36 cellular contexts compared by ENCODE assay signal in genomic region chr3:3059637-3060036, GRCh38. TPM values are rescaled to one million over a fixed set of nuclear protein-coding genes. Genes with fewer than 3 reads are reported as not detected.
"Had no signal": no experiment of that assay in that cellular context is flagged by ENCODE, and none has a peak within 500 bp of the region (broad histone marks: within the 10 kb centered on the region; RNA-seq: fewer than 3 reads in every experiment).

No MANE protein-coding gene starts in this region.

- H3K36me3 ChIP-seq: adrenal gland, brain microvascular endothelial cell, breast epithelium had no signal

- H3K27ac Mint-ChIP-seq: activated B cell treated with CpG ODN at 0.5 μM for 24 hours; activated CD4-positive, alpha-beta memory T cell treated with anti-CD3 and anti-CD28 coated beads for 36 hours; activated CD4-positive, alpha-beta T cell treated with anti-CD3 and anti-CD28 coated beads, Interleukin-2, amount 10 ng/mL, durations not matched to agents 24 days and 14 days; activated CD8-positive, alpha-beta T cell treated with anti-CD3 and anti-CD28 coated beads for 36 hours; activated naive CD4-positive, alpha-beta T cell treated with anti-CD3 and anti-CD28 coated beads for 36 hours; activated naive CD4-positive, alpha-beta T cell treated with anti-CD3 and anti-CD28 coated beads, Interleukin-2, amount 50 U/mL, for 72 hours; activated naive CD8-positive, alpha-beta T cell treated with anti-CD3 and anti-CD28 coated beads for 36 hours; activated T-cell treated with anti-CD3 and anti-CD28 coated beads, Interleukin-2, amount 50 U/mL, for 72 hours; activated T-helper 1 cell treated with anti-CD3 and anti-CD28 coated beads, Interleukin-12 subunit alpha, Interleukin-12 subunit beta, Interleukin-2, Interleukin-4 antibody, amounts not matched to agents 30 ng/mL and 10 ng/mL and 1 ng/mL, durations not matched to agents 14 hours and 24 hours and 36 hours; activated T-helper 17 cell treated with anti-CD3 and anti-CD28 coated beads, Interleukin-2, amount 50 U/mL, for 72 hours; T-helper 1 cell treated with Interleukin-12 subunit alpha and Interleukin-12 subunit beta and Interleukin-4 antibody, amounts not matched to agents 30 μg/mL and 1 μg/mL, for 36 hours; T-helper 2 cell treated with Interferon-gamma antibody and Interleukin-4, amounts not matched to agents 5 μg/mL and 100 μg/mL, for 36 hours had no signal

- H3K4me1 ChIP-seq: adrenal gland, body of pancreas, breast epithelium had no signal

- H3K27ac ChIP-seq: adrenal gland, body of pancreas, brain microvascular endothelial cell, breast epithelium, VCaP had no signal

- H3K36me3 Mint-ChIP-seq: activated CD4-positive, alpha-beta memory T cell treated with anti-CD3 and anti-CD28 coated beads for 36 hours; activated naive CD4-positive, alpha-beta T cell treated with anti-CD3 and anti-CD28 coated beads, Interleukin-2, amount 50 U/mL, for 72 hours; activated naive CD8-positive, alpha-beta T cell treated with anti-CD3 and anti-CD28 coated beads for 36 hours had no signal

- H3K4me3 ChIP-seq: adrenal gland, body of pancreas, breast epithelium had no signal

- DNase-seq: activated B cell treated with CpG ODN at 0.5 μM for 24 hours; activated CD4-positive, alpha-beta memory T cell treated with anti-CD3 and anti-CD28 coated beads for 36 hours; activated CD4-positive, alpha-beta T cell treated with anti-CD3 and anti-CD28 coated beads for 4 hours; activated CD4-positive, alpha-beta T cell treated with anti-CD3 and anti-CD28 coated beads, Interleukin-2, amount 10 ng/mL, durations not matched to agents 24 days and 14 days; activated CD4-positive, alpha-beta T cell treated with anti-CD3 and anti-CD28 coated beads, Interleukin-2, amount 50 U/mL, for 1 hour; activated CD4-positive, alpha-beta T cell treated with anti-CD3 and anti-CD28 coated beads, Interleukin-2, amount 50 U/mL, for 4 hours; activated CD4-positive, CD25-positive, alpha-beta regulatory T cell treated with anti-CD3 and anti-CD28 coated beads, Interleukin-2, amount 50 U/mL, for 72 hours; activated CD8-positive, alpha-beta memory T cell treated with anti-CD3 and anti-CD28 coated beads, Interleukin-2, amount 50 U/mL, for 4 hours; activated CD8-positive, alpha-beta T cell treated with anti-CD3 and anti-CD28 coated beads for 36 hours; activated effector memory CD4-positive, alpha-beta T cell treated with anti-CD3 and anti-CD28 coated beads, Interleukin-2, amount 50 U/mL, for 16 hours; activated gamma-delta T cell treated with Interleukin-2 at 50 U/mL for 16 hours; activated naive CD4-positive, alpha-beta T cell; activated naive CD4-positive, alpha-beta T cell treated with anti-CD3 and anti-CD28 coated beads for 36 hours; activated naive CD4-positive, alpha-beta T cell treated with anti-CD3 and anti-CD28 coated beads, Interleukin-2, amount 50 U/mL, for 16 hours; activated naive CD8-positive, alpha-beta T cell treated with anti-CD3 and anti-CD28 coated beads for 36 hours; activated T-cell treated with anti-CD3 and anti-CD28 coated beads for 4 hours; activated T-cell treated with anti-CD3 and anti-CD28 coated beads, Interleukin-2, amount 50 U/mL, for 1 hour; activated T-cell treated with anti-CD3 and anti-CD28 coated beads, Interleukin-2, amount 50 U/mL, for 4 hours; activated T-cell treated with anti-CD3 and anti-CD28 coated beads, Interleukin-2, amount 50 U/mL, for 72 hours; adrenal gland; amniotic stem cell; aorta; body of pancreas; brain microvascular endothelial cell; central memory CD4-positive, alpha-beta T cell; T-helper 1 cell; T-helper 2 cell; T-helper 9 cell had no signal

- H3K9me3 Mint-ChIP-seq: activated B cell treated with CpG ODN at 0.5 μM for 24 hours; activated CD4-positive, alpha-beta memory T cell treated with anti-CD3 and anti-CD28 coated beads for 36 hours; activated CD4-positive, alpha-beta T cell treated with anti-CD3 and anti-CD28 coated beads, Interleukin-2, amount 10 ng/mL, durations not matched to agents 24 days and 14 days; activated CD8-positive, alpha-beta T cell treated with anti-CD3 and anti-CD28 coated beads for 36 hours; activated naive CD4-positive, alpha-beta T cell treated with anti-CD3 and anti-CD28 coated beads for 36 hours; activated naive CD4-positive, alpha-beta T cell treated with anti-CD3 and anti-CD28 coated beads, Interleukin-2, amount 50 U/mL, for 72 hours; activated naive CD8-positive, alpha-beta T cell treated with anti-CD3 and anti-CD28 coated beads for 36 hours; activated T-cell treated with anti-CD3 and anti-CD28 coated beads, Interleukin-2, amount 50 U/mL, for 4 hours; activated T-cell treated with anti-CD3 and anti-CD28 coated beads, Interleukin-2, amount 50 U/mL, for 72 hours; activated T-helper 1 cell treated with anti-CD3 and anti-CD28 coated beads, Interleukin-12 subunit alpha, Interleukin-12 subunit beta, Interleukin-2, Interleukin-4 antibody, amounts not matched to agents 30 ng/mL and 10 ng/mL and 1 ng/mL, durations not matched to agents 14 hours and 24 hours and 36 hours; activated T-helper 17 cell treated with anti-CD3 and anti-CD28 coated beads, Interleukin-2, amount 50 U/mL, for 72 hours; T-helper 1 cell treated with Interleukin-12 subunit alpha and Interleukin-12 subunit beta and Interleukin-4 antibody, amounts not matched to agents 30 μg/mL and 1 μg/mL, for 36 hours; T-helper 2 cell treated with Interferon-gamma antibody and Interleukin-4, amounts not matched to agents 5 μg/mL and 100 μg/mL, for 36 hours had no signal

- ATAC-seq: activated CD8-positive, alpha-beta T cell treated with anti-CD3 and anti-CD28 coated beads for 36 hours; activated naive CD4-positive, alpha-beta T cell treated with anti-CD3 and anti-CD28 coated beads, Interleukin-2, amount 50 U/mL, for 72 hours; activated T-cell treated with anti-CD3 and anti-CD28 coated beads, Interleukin-2, amount 50 U/mL, for 4 hours; activated T-cell treated with anti-CD3 and anti-CD28 coated beads, Interleukin-2, amount 50 U/mL, for 72 hours; activated T-helper 17 cell treated with anti-CD3 and anti-CD28 coated beads, Interleukin-2, amount 50 U/mL, for 72 hours; body of pancreas had no signal

- H3K27me3 ChIP-seq: adrenal gland, body of pancreas, brain microvascular endothelial cell, breast epithelium had no signal

- H3K4me3 Mint-ChIP-seq: activated B cell treated with CpG ODN at 0.5 μM for 24 hours; activated CD4-positive, alpha-beta memory T cell treated with anti-CD3 and anti-CD28 coated beads for 36 hours; activated CD4-positive, alpha-beta T cell treated with anti-CD3 and anti-CD28 coated beads, Interleukin-2, amount 10 ng/mL, durations not matched to agents 24 days and 14 days; activated CD8-positive, alpha-beta T cell treated with anti-CD3 and anti-CD28 coated beads for 36 hours; activated naive CD4-positive, alpha-beta T cell treated with anti-CD3 and anti-CD28 coated beads for 36 hours; activated naive CD8-positive, alpha-beta T cell treated with anti-CD3 and anti-CD28 coated beads for 36 hours; activated T-cell treated with anti-CD3 and anti-CD28 coated beads, Interleukin-2, amount 50 U/mL, for 4 hours; activated T-cell treated with anti-CD3 and anti-CD28 coated beads, Interleukin-2, amount 50 U/mL, for 72 hours; activated T-helper 1 cell treated with anti-CD3 and anti-CD28 coated beads, Interleukin-12 subunit alpha, Interleukin-12 subunit beta, Interleukin-2, Interleukin-4 antibody, amounts not matched to agents 30 ng/mL and 10 ng/mL and 1 ng/mL, durations not matched to agents 14 hours and 24 hours and 36 hours; activated T-helper 17 cell treated with anti-CD3 and anti-CD28 coated beads, Interleukin-2, amount 50 U/mL, for 72 hours; T-helper 1 cell treated with Interleukin-12 subunit alpha and Interleukin-12 subunit beta and Interleukin-4 antibody, amounts not matched to agents 30 μg/mL and 1 μg/mL, for 36 hours; T-helper 2 cell treated with Interferon-gamma antibody and Interleukin-4, amounts not matched to agents 5 μg/mL and 100 μg/mL, for 36 hours had no signal

- H3K4me1 Mint-ChIP-seq: activated B cell treated with CpG ODN at 0.5 μM for 24 hours; activated CD4-positive, alpha-beta T cell treated with anti-CD3 and anti-CD28 coated beads, Interleukin-2, amount 10 ng/mL, durations not matched to agents 24 days and 14 days; activated naive CD8-positive, alpha-beta T cell treated with anti-CD3 and anti-CD28 coated beads for 36 hours; activated T-helper 17 cell treated with anti-CD3 and anti-CD28 coated beads, Interleukin-2, amount 50 U/mL, for 72 hours had no signal

- H3K9me3 ChIP-seq: adrenal gland, body of pancreas, breast epithelium had no signal

RNA-seq across cellular contexts. Expression of gene IL5RA, which starts 50.5 kb away (rescaled TPM):
- total RNA-seq: activated B cell treated with CpG ODN at 0.5 μM for 24 hours; activated CD4-positive, alpha-beta T cell treated with anti-CD3 and anti-CD28 coated beads, Interleukin-2, amount 10 ng/mL, durations not matched to agents 24 days and 14 days; activated CD8-positive, alpha-beta T cell treated with anti-CD3 and anti-CD28 coated beads for 36 hours; activated naive CD4-positive, alpha-beta T cell treated with anti-CD3 and anti-CD28 coated beads for 36 hours; activated naive CD4-positive, alpha-beta T cell treated with anti-CD3 and anti-CD28 coated beads, Interleukin-2, amount 50 U/mL, for 72 hours; activated naive CD8-positive, alpha-beta T cell treated with anti-CD3 and anti-CD28 coated beads for 36 hours; activated T-helper 1 cell treated with anti-CD3 and anti-CD28 coated beads, Interleukin-12 subunit alpha, Interleukin-12 subunit beta, Interleukin-2, Interleukin-4 antibody, amounts not matched to agents 30 ng/mL and 10 ng/mL and 1 ng/mL, durations not matched to agents 14 hours and 24 hours and 36 hours; astrocyte; body of pancreas had no signal
- polyA plus RNA-seq: aorta had no signal
